Comparison of ENCODE assay signal across 40 cellular contexts in the genomic region with DNA sequence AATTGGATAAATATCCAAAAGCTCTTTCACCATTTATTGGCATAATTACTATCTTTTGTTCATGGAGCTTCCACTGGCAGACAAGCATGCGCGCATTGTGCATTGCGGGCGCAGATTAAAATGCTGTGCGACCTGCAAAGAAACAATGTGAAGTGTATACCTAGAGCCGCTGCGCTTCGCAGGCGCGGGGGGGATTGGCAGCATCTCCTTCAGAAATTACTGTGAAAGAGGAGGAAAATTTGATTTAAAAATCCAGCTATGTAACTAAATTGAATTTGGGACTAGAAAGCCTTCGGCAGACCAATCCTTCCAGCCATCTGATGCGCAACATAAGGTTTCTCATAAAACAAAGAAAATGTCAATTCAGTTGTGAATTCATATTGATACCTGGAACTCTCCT. TPM values are rescaled to one million over a fixed set of nuclear protein-coding genes. Genes with fewer than 3 reads are reported as not detected.
"Had no signal": no experiment of that assay in that cellular context is flagged by ENCODE, and none has a peak within 500 bp of the region (broad histone marks: within the 10 kb centered on the region; RNA-seq: fewer than 3 reads in every experiment).

No MANE protein-coding gene starts in this region.

- H3K4me3 Mint-ChIP-seq: activated B cell treated with CpG ODN at 0.5 μM for 24 hours; activated CD4-positive, alpha-beta memory T cell treated with anti-CD3 and anti-CD28 coated beads for 36 hours; activated CD4-positive, alpha-beta T cell treated with anti-CD3 and anti-CD28 coated beads, Interleukin-2, amount 10 ng/mL, durations not matched to agents 24 days and 14 days; activated CD8-positive, alpha-beta T cell treated with anti-CD3 and anti-CD28 coated beads for 36 hours; activated naive CD4-positive, alpha-beta T cell treated with anti-CD3 and anti-CD28 coated beads for 36 hours; activated naive CD8-positive, alpha-beta T cell treated with anti-CD3 and anti-CD28 coated beads for 36 hours; activated T-helper 1 cell treated with anti-CD3 and anti-CD28 coated beads, Interleukin-12 subunit alpha, Interleukin-12 subunit beta, Interleukin-2, Interleukin-4 antibody, amounts not matched to agents 30 ng/mL and 10 ng/mL and 1 ng/mL, durations not matched to agents 14 hours and 24 hours and 36 hours; activated T-helper 17 cell treated with anti-CD3 and anti-CD28 coated beads, Interleukin-2, amount 50 U/mL, for 72 hours; T-helper 1 cell treated with Interleukin-12 subunit alpha and Interleukin-12 subunit beta and Interleukin-4 antibody, amounts not matched to agents 30 μg/mL and 1 μg/mL, for 36 hours; T-helper 2 cell treated with Interferon-gamma antibody and Interleukin-4, amounts not matched to agents 5 μg/mL and 100 μg/mL, for 36 hours had no signal

- ATAC-seq: activated CD8-positive, alpha-beta T cell treated with anti-CD3 and anti-CD28 coated beads for 36 hours; activated naive CD4-positive, alpha-beta T cell treated with anti-CD3 and anti-CD28 coated beads, Interleukin-2, amount 50 U/mL, for 72 hours; activated T-helper 17 cell treated with anti-CD3 and anti-CD28 coated beads, Interleukin-2, amount 50 U/mL, for 72 hours; body of pancreas had no signal

- H3K4me1 Mint-ChIP-seq: activated B cell treated with CpG ODN at 0.5 μM for 24 hours; activated T-helper 17 cell treated with anti-CD3 and anti-CD28 coated beads, Interleukin-2, amount 50 U/mL, for 72 hours had no signal

- H3K27me3 ChIP-seq: adrenal gland, body of pancreas, brain microvascular endothelial cell, breast epithelium had no signal

- H3K27ac ChIP-seq: adrenal gland, body of pancreas, brain microvascular endothelial cell, breast epithelium, VCaP had no signal

- H3K9me3 Mint-ChIP-seq: activated B cell treated with CpG ODN at 0.5 μM for 24 hours; activated CD4-positive, alpha-beta memory T cell treated with anti-CD3 and anti-CD28 coated beads for 36 hours; activated CD4-positive, alpha-beta T cell treated with anti-CD3 and anti-CD28 coated beads, Interleukin-2, amount 10 ng/mL, durations not matched to agents 24 days and 14 days; activated CD8-positive, alpha-beta T cell treated with anti-CD3 and anti-CD28 coated beads for 36 hours; activated naive CD4-positive, alpha-beta T cell treated with anti-CD3 and anti-CD28 coated beads for 36 hours; activated naive CD4-positive, alpha-beta T cell treated with anti-CD3 and anti-CD28 coated beads, Interleukin-2, amount 50 U/mL, for 72 hours; activated naive CD8-positive, alpha-beta T cell treated with anti-CD3 and anti-CD28 coated beads for 36 hours; activated T-helper 1 cell treated with anti-CD3 and anti-CD28 coated beads, Interleukin-12 subunit alpha, Interleukin-12 subunit beta, Interleukin-2, Interleukin-4 antibody, amounts not matched to agents 30 ng/mL and 10 ng/mL and 1 ng/mL, durations not matched to agents 14 hours and 24 hours and 36 hours; activated T-helper 17 cell treated with anti-CD3 and anti-CD28 coated beads, Interleukin-2, amount 50 U/mL, for 72 hours; T-helper 1 cell treated with Interleukin-12 subunit alpha and Interleukin-12 subunit beta and Interleukin-4 antibody, amounts not matched to agents 30 μg/mL and 1 μg/mL, for 36 hours; T-helper 2 cell treated with Interferon-gamma antibody and Interleukin-4, amounts not matched to agents 5 μg/mL and 100 μg/mL, for 36 hours had no signal

- H3K9me3 ChIP-seq: adrenal gland, body of pancreas, breast epithelium had no signal

- H3K4me3 ChIP-seq: adrenal gland, body of pancreas, breast epithelium had no signal

- FAIRE-seq: astrocyte, TTC549 had no signal

- H3K4me1 ChIP-seq: adrenal gland, body of pancreas, breast epithelium had no signal

- H3K27me3 Mint-ChIP-seq: activated B cell treated with CpG ODN at 0.5 μM for 24 hours; activated CD4-positive, alpha-beta memory T cell treated with anti-CD3 and anti-CD28 coated beads for 36 hours; activated CD4-positive, alpha-beta T cell treated with anti-CD3 and anti-CD28 coated beads, Interleukin-2, amount 10 ng/mL, durations not matched to agents 24 days and 14 days; activated CD8-positive, alpha-beta T cell treated with anti-CD3 and anti-CD28 coated beads for 36 hours; activated naive CD8-positive, alpha-beta T cell treated with anti-CD3 and anti-CD28 coated beads for 36 hours; activated T-helper 17 cell treated with anti-CD3 and anti-CD28 coated beads, Interleukin-2, amount 50 U/mL, for 72 hours had no signal

- DNase-seq: activated B cell treated with CpG ODN at 0.5 μM for 24 hours; activated CD4-positive, alpha-beta memory T cell treated with anti-CD3 and anti-CD28 coated beads for 36 hours; activated CD4-positive, alpha-beta T cell treated with anti-CD3 and anti-CD28 coated beads for 4 hours; activated CD4-positive, alpha-beta T cell treated with anti-CD3 and anti-CD28 coated beads, Interleukin-2, amount 10 ng/mL, durations not matched to agents 24 days and 14 days; activated CD4-positive, alpha-beta T cell treated with anti-CD3 and anti-CD28 coated beads, Interleukin-2, amount 50 U/mL, for 1 hour; activated CD4-positive, alpha-beta T cell treated with anti-CD3 and anti-CD28 coated beads, Interleukin-2, amount 50 U/mL, for 4 hours; activated CD4-positive, CD25-positive, alpha-beta regulatory T cell treated with anti-CD3 and anti-CD28 coated beads, Interleukin-2, amount 50 U/mL, for 72 hours; activated CD8-positive, alpha-beta memory T cell treated with anti-CD3 and anti-CD28 coated beads, Interleukin-2, amount 50 U/mL, for 4 hours; activated CD8-positive, alpha-beta T cell treated with anti-CD3 and anti-CD28 coated beads for 36 hours; activated effector memory CD4-positive, alpha-beta T cell treated with anti-CD3 and anti-CD28 coated beads, Interleukin-2, amount 50 U/mL, for 16 hours; activated gamma-delta T cell treated with Interleukin-2 at 50 U/mL for 16 hours; activated naive CD4-positive, alpha-beta T cell; activated naive CD4-positive, alpha-beta T cell treated with anti-CD3 and anti-CD28 coated beads for 36 hours; activated naive CD4-positive, alpha-beta T cell treated with anti-CD3 and anti-CD28 coated beads, Interleukin-2, amount 50 U/mL, for 16 hours; activated naive CD8-positive, alpha-beta T cell treated with anti-CD3 and anti-CD28 coated beads for 36 hours; activated T-cell treated with anti-CD3 and anti-CD28 coated beads for 4 hours; activated T-cell treated with anti-CD3 and anti-CD28 coated beads, Interleukin-2, amount 50 U/mL, for 1 hour; activated T-cell treated with anti-CD3 and anti-CD28 coated beads, Interleukin-2, amount 50 U/mL, for 48 hours; adrenal gland; amniotic stem cell; body of pancreas; brain microvascular endothelial cell; central memory CD4-positive, alpha-beta T cell; cerebellar nuclear complex; T-helper 1 cell; T-helper 2 cell; T-helper 9 cell had no signal

- H3K27ac Mint-ChIP-seq: activated B cell treated with CpG ODN at 0.5 μM for 24 hours; activated CD4-positive, alpha-beta memory T cell treated with anti-CD3 and anti-CD28 coated beads for 36 hours; activated CD4-positive, alpha-beta T cell treated with anti-CD3 and anti-CD28 coated beads, Interleukin-2, amount 10 ng/mL, durations not matched to agents 24 days and 14 days; activated naive CD4-positive, alpha-beta T cell treated with anti-CD3 and anti-CD28 coated beads for 36 hours; activated naive CD4-positive, alpha-beta T cell treated with anti-CD3 and anti-CD28 coated beads, Interleukin-2, amount 50 U/mL, for 72 hours; activated naive CD8-positive, alpha-beta T cell treated with anti-CD3 and anti-CD28 coated beads for 36 hours; activated T-helper 1 cell treated with anti-CD3 and anti-CD28 coated beads, Interleukin-12 subunit alpha, Interleukin-12 subunit beta, Interleukin-2, Interleukin-4 antibody, amounts not matched to agents 30 ng/mL and 10 ng/mL and 1 ng/mL, durations not matched to agents 14 hours and 24 hours and 36 hours; activated T-helper 17 cell treated with anti-CD3 and anti-CD28 coated beads, Interleukin-2, amount 50 U/mL, for 72 hours; T-helper 2 cell treated with Interferon-gamma antibody and Interleukin-4, amounts not matched to agents 5 μg/mL and 100 μg/mL, for 36 hours had no signal

RNA-seq across cellular contexts. Expression of a gene that starts 17.6 kb away (rescaled TPM):
- total RNA-seq: activated B cell treated with CpG ODN at 0.5 μM for 24 hours; activated CD4-positive, alpha-beta memory T cell treated with anti-CD3 and anti-CD28 coated beads for 36 hours; activated CD8-positive, alpha-beta memory T cell treated with anti-CD3 and anti-CD28 coated beads for 36 hours; activated naive CD4-positive, alpha-beta T cell treated with anti-CD3 and anti-CD28 coated beads for 36 hours; activated naive CD4-positive, alpha-beta T cell treated with anti-CD3 and anti-CD28 coated beads, Interleukin-2, amount 50 U/mL, for 72 hours; activated naive CD8-positive, alpha-beta T cell treated with anti-CD3 and anti-CD28 coated beads for 36 hours; activated T-helper 1 cell treated with anti-CD3 and anti-CD28 coated beads, Interleukin-12 subunit alpha, Interleukin-12 subunit beta, Interleukin-2, Interleukin-4 antibody, amounts not matched to agents 30 ng/mL and 10 ng/mL and 1 ng/mL, durations not matched to agents 14 hours and 24 hours and 36 hours; activated T-helper 17 cell treated with anti-CD3 and anti-CD28 coated beads, Interleukin-2, amount 50 U/mL, for 72 hours; adrenal gland; aorta; body of pancreas; breast epithelium; cardiac septum; chondrocyte had no signal
- polyA plus RNA-seq: adrenal gland, aorta had no signal
